Comparison of ENCODE assay signal across 8 cellular contexts in genomic region chr2:161136194-161136593, GRCh38. TPM values are rescaled to one million over a fixed set of nuclear protein-coding genes. Genes with fewer than 3 reads are reported as not detected.
DNase-seq lines count a peak whose midpoint lies in the region; ATAC-seq and TF ChIP-seq lines count a peak whose summit lies in the region.

No MANE protein-coding gene starts in this region.

- H3K36me3 Mint-ChIP-seq in dendritic cell treated with granulocyte-macrophage colony-stimulating factor and Interleukin-4, amounts not matched to agents 40 ng/mL and 50 ng/mL, for 4 days (ENCODE audit: low read depth), result peaks cover 8% of the 10 kb centered on the region

- H3K4me2 ChIP-seq in osteoblast (ENCODE audit: insufficient read depth, low read length), result peak overlapping the region; percentile 4

- intact Hi-C loops in dendritic cell treated with granulocyte-macrophage colony-stimulating factor and Interleukin-4, amounts not matched to agents 40 ng/mL and 50 ng/mL, for 4 days (cut with micrococcal nuclease), result loop anchor here (1.0 to 5.0 kb wide), 3 partner anchors 36 to 74 kb away; no protein-coding TSS in a partner anchor

- TF ChIP-seq CTCF in osteoblast (IDR thresholded peaks at IDR 0.05; ENCODE audit: extremely low read depth, low read depth, low read length), result no peak

- H2AFZ ChIP-seq in osteoblast (ENCODE audit: low read length), result peak overlapping the region; percentile 48

- no peaks in the 10 kb centered on the region for H3K79me2 ChIP-seq in osteoblast (ENCODE audit: insufficient read depth, low read length)

- no peaks in the 10 kb centered on the region for H3K27me3 ChIP-seq in osteoblast (ENCODE audit: insufficient read depth, low read length)

- peak overlapping the region; percentile 91 for H3K27ac Mint-ChIP-seq in dendritic cell treated with granulocyte-macrophage colony-stimulating factor and Interleukin-4, amounts not matched to agents 40 ng/mL and 50 ng/mL, for 4 days

- H3K4me3 ChIP-seq in osteoblast (ENCODE audit: insufficient read depth, low read length), result no peak overlapping the region

- no peaks in the 10 kb centered on the region for H3K36me3 ChIP-seq in osteoblast (ENCODE audit: insufficient read depth, low read length)

- peak overlapping the region; percentile 77 for H3K4me3 Mint-ChIP-seq in dendritic cell treated with granulocyte-macrophage colony-stimulating factor and Interleukin-4, amounts not matched to agents 40 ng/mL and 50 ng/mL, for 4 days

- H3K27ac ChIP-seq in osteoblast (ENCODE audit: low read depth, low read length) (peak overlapping the region; percentile 0), caudate nucleus (ENCODE audit: low read depth, low read length) (no peak overlapping the region)

- peaks cover 37% of the 10 kb centered on the region for H3K4me1 ChIP-seq in osteoblast (ENCODE audit: insufficient read depth, low read length)

- ATAC-seq in GM18909 (IDR thresholded peaks at IDR 0.05; ENCODE audit: poor library complexity, unreplicated experiment), result no peak

- no peaks in the 10 kb centered on the region for H3K9me3 Mint-ChIP-seq in dendritic cell treated with granulocyte-macrophage colony-stimulating factor and Interleukin-4, amounts not matched to agents 40 ng/mL and 50 ng/mL, for 4 days

- peak; percentile 9 for DNase-seq in Caki2 (ENCODE audit: low read depth)
- peak; percentile 59 for DNase-seq in OCI-M1 (lab: John Stamatoyannopoulos, UW)
- no peak for DNase-seq in osteoblast (ENCODE audit: insufficient read length, low spot score, missing footprints)
- DNase-seq in caudate nucleus (lab: John Stamatoyannopoulos, UW), result no peak
- no peak for DNase-seq in dedifferentiated amniotic fluid mesenchymal stem cell (ENCODE audit: extremely low spot score)
- DNase-seq in activated effector memory CD4-positive, alpha-beta T cell treated with anti-CD3 and anti-CD28 coated beads, Interleukin-2, amount 50 U/mL, for 16 hours, result no peak

- H3K27me3 Mint-ChIP-seq in dendritic cell treated with granulocyte-macrophage colony-stimulating factor and Interleukin-4, amounts not matched to agents 40 ng/mL and 50 ng/mL, for 4 days, result no peaks in the 10 kb centered on the region

- H3K9me3 ChIP-seq in osteoblast (ENCODE audit: low read depth, low read length), result no peaks in the 10 kb centered on the region

- peaks cover 22% of the 10 kb centered on the region for H3K4me1 Mint-ChIP-seq in dendritic cell treated with granulocyte-macrophage colony-stimulating factor and Interleukin-4, amounts not matched to agents 40 ng/mL and 50 ng/mL, for 4 days (ENCODE audit: low read depth)

- in situ Hi-C loops in Caki2 (cut with HindIII; ENCODE audit: low pct_unique_long_range_greater_than_20kb, low sequenced_read_pairs), result no loop called here

- no peaks in the 10 kb centered on the region for H4K20me1 ChIP-seq in osteoblast (ENCODE audit: insufficient read depth, low read length)

RNA-seq across cellular contexts. Expression of gene TANK, which starts 24.0 kb away (rescaled TPM):
- total RNA-seq in Caki2 (2014; rRNA removed; shearing (Covaris generic); ENCODE audit: low replicate concordance), result 46.8 and 55.1 TPM in 2 replicates
- 112 and 127 TPM in 2 replicates for total RNA-seq in osteoblast

Comparison
In these comparisons a context has a peak if more than half of its experiments do, and no peak if none do; other contexts are left out.
1. DNase-seq: peak in Caki2 (single experiment) and OCI-M1 (single experiment); none in osteoblast (single experiment), caudate nucleus (0 of 61), dedifferentiated amniotic fluid mesenchymal stem cell (single experiment) and activated effector memory CD4-positive, alpha-beta T cell treated with anti-CD3 and anti-CD28 coated beads, Interleukin-2, amount 50 U/mL, for 16 hours (single experiment).